8 cellular contexts compared by ENCODE assay signal in the genomic region with DNA sequence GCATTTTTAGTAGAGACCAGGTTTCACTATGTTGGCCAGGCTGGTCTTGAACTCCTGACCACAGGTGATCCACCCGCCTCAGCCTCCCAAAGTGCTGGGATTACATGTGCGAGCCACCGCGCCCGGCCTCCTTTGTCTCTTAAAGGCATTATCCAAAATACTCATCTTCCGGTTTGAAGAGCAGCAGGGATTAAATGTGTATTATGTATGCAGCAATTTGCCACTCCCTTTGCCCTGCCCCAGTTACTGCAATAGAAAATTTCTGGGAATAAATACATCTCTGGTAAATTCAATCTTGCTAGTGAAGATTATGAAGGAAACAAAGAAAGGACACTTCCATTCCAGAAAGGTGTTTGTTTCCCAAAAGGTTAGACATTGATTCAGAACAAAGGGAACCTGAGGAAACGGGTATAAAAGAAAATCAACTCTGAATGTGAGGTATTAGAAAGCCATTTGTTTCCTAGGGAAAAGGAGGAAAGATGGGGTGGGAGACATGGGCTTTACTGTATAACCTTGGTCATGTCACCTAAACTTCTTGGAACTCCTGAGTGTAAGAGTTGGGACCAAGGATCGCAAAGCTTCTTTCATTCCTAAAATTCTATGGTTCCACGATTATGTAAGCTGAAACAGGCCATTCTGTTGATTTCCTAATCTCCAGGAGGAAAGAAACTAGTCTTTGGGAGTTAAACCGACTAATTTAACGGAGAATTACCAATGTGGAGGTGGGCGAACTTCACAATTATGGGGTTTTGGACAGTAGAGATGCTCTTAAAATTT. TPM values are rescaled to one million over a fixed set of nuclear protein-coding genes. Genes with fewer than 3 reads are reported as not detected.
DNase-seq lines count a peak whose midpoint lies in the region; ATAC-seq and TF ChIP-seq lines count a peak whose summit lies in the region.

No MANE protein-coding gene starts in this region.

- H3K27ac ChIP-seq in SK-N-SH (ENCODE audit: low read depth in 2 of 2, low read length in 1 of 2) (peak overlapping the region; percentile 97), SJSA1 (peak overlapping the region; percentile 95), fibroblast of lung (ENCODE audit: insufficient read depth, low read length) (peak overlapping the region; percentile 100)

- H4K20me1 ChIP-seq in SK-N-SH (ENCODE audit: insufficient read depth) (peaks cover 27% of the 10 kb centered on the region), fibroblast of lung (ENCODE audit: control insufficient read depth, extremely low read depth, insufficient read depth, low read length) (peaks cover 7% of the 10 kb centered on the region)

- no peaks in the 10 kb centered on the region for H3K27me3 ChIP-seq in SK-N-SH (ENCODE audit: insufficient read depth)
- H3K27me3 ChIP-seq in SJSA1 (replicated peaks): no peaks in the 10 kb centered on the region
- H3K27me3 ChIP-seq in fibroblast of lung (ENCODE audit: control insufficient read depth, insufficient read depth, low read length): no peaks in the 10 kb centered on the region

- ATAC-seq in SK-N-SH treated with all-trans-retinoic acid at 6 μM for 48 hours: no peak
- ATAC-seq in GM21737 (IDR thresholded peaks at IDR 0.05; ENCODE audit: unreplicated experiment): no peak
- no peak for ATAC-seq in HG03280 (IDR thresholded peaks at IDR 0.05; ENCODE audit: unreplicated experiment)

- CTCF ChIA-PET in SK-N-SH (lab: Yijun Ruan, JAX): interaction anchor here (0.9 to 1.4 kb wide), 2 partner anchors 70 to 106 kb away, joined by 3 to 5 read pairs; no protein-coding TSS in a partner anchor

- TF ChIP-seq CTCF in SK-N-SH (IDR thresholded peaks at IDR 0.05) (no peak), fibroblast of lung (conservative IDR thresholded peaks at IDR 0.05 in 1 of 2, IDR thresholded peaks at IDR 0.05 in 1 of 2; ENCODE audit: low read depth in 1 of 2, low read length in 2 of 2) (no peak), retinal pigment epithelial cell (conservative IDR thresholded peaks at IDR 0.05; ENCODE audit: low read depth, low read length) (no peak)

- H3F3A ChIP-seq in SK-N-SH (replicated peaks; ENCODE audit: insufficient read depth): peaks cover 32% of the 10 kb centered on the region

- TF ChIP-seq RAD21 in SK-N-SH (IDR thresholded peaks at IDR 0.05; ENCODE audit: low read length): no peak

- peaks cover 32% of the 10 kb centered on the region for H3K79me2 ChIP-seq in SK-N-SH (ENCODE audit: insufficient read depth)
- H3K79me2 ChIP-seq in fibroblast of lung (ENCODE audit: control insufficient read depth, insufficient read depth, low read length): peaks cover 29% of the 10 kb centered on the region

- peak overlapping the region; percentile 95 for H2AFZ ChIP-seq in SK-N-SH (ENCODE audit: low read depth)
- H2AFZ ChIP-seq in fibroblast of lung (ENCODE audit: low read length): peak overlapping the region; percentile 6

- H3K9ac ChIP-seq in SK-N-SH: peak overlapping the region; percentile 100
- peak overlapping the region; percentile 100 for H3K9ac ChIP-seq in fibroblast of lung (ENCODE audit: insufficient read depth, low read length)

- DNase-seq in SK-N-SH (peak; percentile 29), SJSA1 (ENCODE audit: low read depth in 1 of 2, low spot score in 2 of 2) (peak in 1 of 2 experiments; percentile 21), fibroblast of lung (ENCODE audit: low read depth in 2 of 2) (no peak), retinal pigment epithelial cell (ENCODE audit: low read depth) (no peak), iPS-NIHi11 (ENCODE audit: low spot score) (no peak)

- POLR2A ChIA-PET in SK-N-SH (lab: Yijun Ruan, JAX): no interaction called here

- H3K4me3 ChIP-seq in SK-N-SH (ENCODE audit: low read depth in 2 of 2, low read length in 1 of 2) (peak overlapping the region; percentile 66 to 86), SJSA1 (peak overlapping the region; percentile 91), fibroblast of lung (replicated peaks in 1 of 4; ENCODE audit: control extremely low read depth in 1 of 4, insufficient read depth in 1 of 4, low read depth in 3 of 4, low read length in 4 of 4) (peak overlapping the region; percentile 56 to 89 (median 62)), retinal pigment epithelial cell (ENCODE audit: low read length) (peak overlapping the region; percentile 78)

- H3K4me1 ChIP-seq in SK-N-SH (ENCODE audit: control insufficient read depth in 1 of 2, insufficient read depth in 2 of 2, low read depth in 1 of 2, low read length in 1 of 2): peaks cover 12 to 25% of the 10 kb centered on the region in 2 experiments; a peak in 2 of 4 replicates
- H3K4me1 ChIP-seq in SJSA1 (replicated peaks): peaks cover 25% of the 10 kb centered on the region
- H3K4me1 ChIP-seq in fibroblast of lung (ENCODE audit: control insufficient read depth, extremely low read depth, insufficient read depth, low read length): no peaks in the 10 kb centered on the region

- 78% methylated on average over 12 of the region's 12 CpGs for WGBS in SK-N-SH (ENCODE audit: low lambda C conversion rate)

- no peak for TF ChIP-seq EP300 in SK-N-SH (IDR thresholded peaks at IDR 0.05; ENCODE audit: borderline replicate concordance in 1 of 2, low read depth in 1 of 2, low read length in 1 of 2)

- H3K9me3 ChIP-seq in SK-N-SH (no peaks in the 10 kb centered on the region), SJSA1 (replicated peaks) (no peaks in the 10 kb centered on the region), fibroblast of lung (ENCODE audit: control insufficient read depth, insufficient read depth, low read depth, low read length) (no peaks in the 10 kb centered on the region)

- H3K36me3 ChIP-seq in SK-N-SH (replicated peaks in 1 of 2; ENCODE audit: control insufficient read depth in 1 of 2, insufficient read depth in 2 of 2, low read length in 1 of 2): no peaks in the 10 kb centered on the region
- H3K36me3 ChIP-seq in SJSA1: peaks cover 11% of the 10 kb centered on the region
- H3K36me3 ChIP-seq in fibroblast of lung (ENCODE audit: control insufficient read depth, insufficient read depth, low read length): no peaks in the 10 kb centered on the region

- no peaks in the 10 kb centered on the region for H3K9me2 ChIP-seq in SK-N-SH

- H3K4me2 ChIP-seq in SK-N-SH (peak overlapping the region; percentile 92), fibroblast of lung (ENCODE audit: extremely low read depth, insufficient read depth, low read length) (peak overlapping the region; percentile 73)

TF ChIP-seq in SK-N-SH, 30 proteins besides CTCF, POLR2A, EP300 and RAD21 (continues in another document):
- no peak for TF ChIP-seq MXI1 (IDR thresholded peaks at IDR 0.05; ENCODE audit: low read depth, low read length)
- TF ChIP-seq GABPA (IDR thresholded peaks at IDR 0.05; ENCODE audit: low read depth): no peak
- TF ChIP-seq, protein P1, sequence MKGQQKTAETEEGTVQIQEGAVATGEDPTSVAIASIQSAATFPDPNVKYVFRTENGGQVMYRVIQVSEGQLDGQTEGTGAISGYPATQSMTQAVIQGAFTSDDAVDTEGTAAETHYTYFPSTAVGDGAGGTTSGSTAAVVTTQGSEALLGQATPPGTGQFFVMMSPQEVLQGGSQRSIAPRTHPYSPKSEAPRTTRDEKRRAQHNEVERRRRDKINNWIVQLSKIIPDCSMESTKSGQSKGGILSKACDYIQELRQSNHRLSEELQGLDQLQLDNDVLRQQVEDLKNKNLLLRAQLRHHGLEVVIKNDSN (IDR thresholded peaks at IDR 0.05; ENCODE audit: borderline replicate concordance, low read depth): no peak
- no peak for TF ChIP-seq ELF1 (IDR thresholded peaks at IDR 0.05)
- no peak for TF ChIP-seq SMC3 (IDR thresholded peaks at IDR 0.05; ENCODE audit: low read depth, low read length)
- TF ChIP-seq NFIC (IDR thresholded peaks at IDR 0.05; ENCODE audit: borderline replicate concordance): no peak
- TF ChIP-seq, protein P2, sequence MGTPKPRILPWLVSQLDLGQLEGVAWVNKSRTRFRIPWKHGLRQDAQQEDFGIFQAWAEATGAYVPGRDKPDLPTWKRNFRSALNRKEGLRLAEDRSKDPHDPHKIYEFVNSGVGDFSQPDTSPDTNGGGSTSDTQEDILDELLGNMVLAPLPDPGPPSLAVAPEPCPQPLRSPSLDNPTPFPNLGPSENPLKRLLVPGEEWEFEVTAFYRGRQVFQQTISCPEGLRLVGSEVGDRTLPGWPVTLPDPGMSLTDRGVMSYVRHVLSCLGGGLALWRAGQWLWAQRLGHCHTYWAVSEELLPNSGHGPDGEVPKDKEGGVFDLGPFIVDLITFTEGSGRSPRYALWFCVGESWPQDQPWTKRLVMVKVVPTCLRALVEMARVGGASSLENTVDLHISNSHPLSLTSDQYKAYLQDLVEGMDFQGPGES (IDR thresholded peaks at IDR 0.05; ENCODE audit: low read depth, low read length): no peak

TF ChIP-seq in SK-N-SH treated with all-trans-retinoic acid at 6 μM for 48 hours, 23 proteins besides CTCF, POLR2A, EP300 and RAD21 (continues in another document):
- TF ChIP-seq, protein P3, sequence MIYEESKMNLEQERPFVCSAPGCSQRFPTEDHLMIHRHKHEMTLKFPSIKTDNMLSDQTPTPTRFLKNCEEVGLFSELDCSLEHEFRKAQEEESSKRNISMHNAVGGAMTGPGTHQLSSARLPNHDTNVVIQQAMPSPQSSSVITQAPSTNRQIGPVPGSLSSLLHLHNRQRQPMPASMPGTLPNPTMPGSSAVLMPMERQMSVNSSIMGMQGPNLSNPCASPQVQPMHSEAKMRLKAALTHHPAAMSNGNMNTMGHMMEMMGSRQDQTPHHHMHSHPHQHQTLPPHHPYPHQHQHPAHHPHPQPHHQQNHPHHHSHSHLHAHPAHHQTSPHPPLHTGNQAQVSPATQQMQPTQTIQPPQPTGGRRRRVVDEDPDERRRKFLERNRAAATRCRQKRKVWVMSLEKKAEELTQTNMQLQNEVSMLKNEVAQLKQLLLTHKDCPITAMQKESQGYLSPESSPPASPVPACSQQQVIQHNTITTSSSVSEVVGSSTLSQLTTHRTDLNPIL (CRISPR knock-in tag; IDR thresholded peaks at IDR 0.05; ENCODE audit: low read depth): no peak
- no peak for TF ChIP-seq ZNF70 (CRISPR knock-in tag; IDR thresholded peaks at IDR 0.05)

RNA-seq across cellular contexts. Expression of a gene that starts 1.0 kb away (rescaled TPM):
- 5.2 and 7.0 TPM in 2 replicates for polyA plus RNA-seq in SK-N-SH (2012; rRNA removed)
- polyA plus RNA-seq in SK-N-SH (2012; cell fraction: cytosol; rRNA removed): 6.8 TPM in 2 replicates
- polyA plus RNA-seq in SK-N-SH (2012; cell fraction: nucleus; rRNA removed): 8.2 and 13.7 TPM in 2 replicates
- 42.9 and 58.6 TPM in 2 replicates for total RNA-seq in SJSA1 (2014; rRNA removed; shearing (Covaris generic))
- 89.8 and 119 TPM in 2 replicates for total RNA-seq in fibroblast of lung
- polyA plus RNA-seq in fibroblast of lung: 16.3 and 24.5 TPM in 2 replicates
- 7.1 and 11.2 TPM in 2 replicates for polyA plus RNA-seq in fibroblast of lung (2012)
- 28.3 and 30.1 TPM in 2 replicates for polyA minus RNA-seq in fibroblast of lung (ENCODE audit: low replicate concordance)
